In genomic region chr2:46962751-46963150, GRCh38 we compare ENCODE assay signal across 1 cellular context.
TF ChIP-seq lines count a peak whose summit lies in the region.

No MANE protein-coding gene starts in this region.

TF ChIP-seq in HepG2, 621 proteins besides CTCF, POLR2A, EP300 and RAD21:
- TF ChIP-seq ZNF589 (CRISPR knock-in tag; conservative IDR thresholded peaks at IDR 0.05) (no peak), ZNF687 (CRISPR knock-in tag; IDR thresholded peaks at IDR 0.05) (peak; percentile 3; the same call in 1 of the 2 replicates), ZNF691 (CRISPR knock-in tag; IDR thresholded peaks at IDR 0.05; ENCODE audit: borderline replicate concordance, low read depth) (no peak), CEBPG (CRISPR knock-in tag; IDR thresholded peaks at IDR 0.05) (0 out of 2 replicates have a peak, but pooled peaks have one; percentile 36), CEBPB (IDR thresholded peaks at IDR 0.05; ENCODE audit: borderline replicate concordance, low read depth, low read length) (peak; percentile 52; the same call in 1 of the 2 replicates)
